Comparison of ENCODE assay signal across 11 cellular contexts in genomic region chr1:64483711-64484454, GRCh38.
"Had no signal": no experiment of that assay in that cellular context is flagged by ENCODE, and none has a peak within 500 bp of the region (broad histone marks: within the 10 kb centered on the region; RNA-seq: fewer than 3 reads in every experiment).

No MANE protein-coding gene starts in this region.

- H3K27me3 ChIP-seq: esophagus muscularis mucosa, pancreas had no signal

- H3K4me3 Mint-ChIP-seq: activated naive CD4-positive, alpha-beta T cell treated with anti-CD3 and anti-CD28 coated beads, Interleukin-2, amount 10 ng/mL, durations not matched to agents 7 days and 5 days; activated T-helper 17 cell treated with anti-CD3 and anti-CD28 coated beads, Interleukin-2, amount 50 U/mL, for 72 hours; stimulated activated effector memory CD8-positive, alpha-beta T cell treated with anti-CD3 and anti-CD28 coated beads, Interleukin-12 subunit alpha, Interleukin-12 subunit beta, amount 100 ng/mL, for 72 hours; T-cell had no signal

- DNase-seq: activated CD4-positive, CD25-positive, alpha-beta regulatory T cell treated with anti-CD3 and anti-CD28 coated beads, Interleukin-2, amount 50 U/mL, for 72 hours; activated naive CD4-positive, alpha-beta T cell treated with anti-CD3 and anti-CD28 coated beads, Interleukin-2, amount 10 ng/mL, durations not matched to agents 7 days and 5 days; hippocampal formation; midbrain; pancreas; T-cell; T-helper 9 cell had no signal

- H3K36me3 ChIP-seq: esophagus muscularis mucosa, pancreas had no signal

- ATAC-seq: activated T-helper 17 cell treated with anti-CD3 and anti-CD28 coated beads, Interleukin-2, amount 50 U/mL, for 72 hours; pancreas; stimulated activated effector memory CD8-positive, alpha-beta T cell treated with anti-CD3 and anti-CD28 coated beads, Interleukin-12 subunit alpha, Interleukin-12 subunit beta, amount 100 ng/mL, for 72 hours; T-cell had no signal

- FAIRE-seq: pancreas had no signal

- H3K4me1 Mint-ChIP-seq: activated naive CD4-positive, alpha-beta T cell treated with anti-CD3 and anti-CD28 coated beads, Interleukin-2, amount 10 ng/mL, durations not matched to agents 7 days and 5 days; activated T-helper 17 cell treated with anti-CD3 and anti-CD28 coated beads, Interleukin-2, amount 50 U/mL, for 72 hours; stimulated activated effector memory CD8-positive, alpha-beta T cell treated with anti-CD3 and anti-CD28 coated beads, Interleukin-12 subunit alpha, Interleukin-12 subunit beta, amount 100 ng/mL, for 72 hours had no signal

- H3K36me3 Mint-ChIP-seq: activated naive CD4-positive, alpha-beta T cell treated with anti-CD3 and anti-CD28 coated beads, Interleukin-2, amount 10 ng/mL, durations not matched to agents 7 days and 5 days; stimulated activated effector memory CD8-positive, alpha-beta T cell treated with anti-CD3 and anti-CD28 coated beads, Interleukin-12 subunit alpha, Interleukin-12 subunit beta, amount 100 ng/mL, for 72 hours; T-cell had no signal

- H3K4me3 ChIP-seq: coronary artery, esophagus muscularis mucosa, pancreas had no signal

- H3K9me3 ChIP-seq: esophagus muscularis mucosa, pancreas had no signal

- H3K27ac Mint-ChIP-seq: activated naive CD4-positive, alpha-beta T cell treated with anti-CD3 and anti-CD28 coated beads, Interleukin-2, amount 10 ng/mL, durations not matched to agents 7 days and 5 days; activated T-helper 17 cell treated with anti-CD3 and anti-CD28 coated beads, Interleukin-2, amount 50 U/mL, for 72 hours; stimulated activated effector memory CD8-positive, alpha-beta T cell treated with anti-CD3 and anti-CD28 coated beads, Interleukin-12 subunit alpha, Interleukin-12 subunit beta, amount 100 ng/mL, for 72 hours; T-cell had no signal

- H3K9me3 Mint-ChIP-seq: activated naive CD4-positive, alpha-beta T cell treated with anti-CD3 and anti-CD28 coated beads, Interleukin-2, amount 10 ng/mL, durations not matched to agents 7 days and 5 days; activated T-helper 17 cell treated with anti-CD3 and anti-CD28 coated beads, Interleukin-2, amount 50 U/mL, for 72 hours; stimulated activated effector memory CD8-positive, alpha-beta T cell treated with anti-CD3 and anti-CD28 coated beads, Interleukin-12 subunit alpha, Interleukin-12 subunit beta, amount 100 ng/mL, for 72 hours; T-cell had no signal

- H3K27ac ChIP-seq: coronary artery, esophagus muscularis mucosa, pancreas had no signal
